Comparison of ENCODE assay signal across 9 cellular contexts in genomic region chr12:11885261-11886038, GRCh38.
A peak's percentile ranks its signal among the peaks of the same experiment; 100 is the strongest.
DNase-seq lines count a peak whose midpoint lies in the region; ATAC-seq and TF ChIP-seq lines count a peak whose summit lies in the region.
"Had no signal": no experiment of that assay in that cellular context is flagged by ENCODE, and none has a peak within 500 bp of the region (broad histone marks: within the 10 kb centered on the region; RNA-seq: fewer than 3 reads in every experiment).

No MANE protein-coding gene starts in this region.

- peak; percentile 56 for ATAC-seq in omental fat pad (ENCODE audit: low FRiP score)
- ATAC-seq in GM21367 (IDR thresholded peaks at IDR 0.05; ENCODE audit: unreplicated experiment), result no peak
- ATAC-seq in activated naive CD4-positive, alpha-beta T cell treated with anti-CD3 and anti-CD28 coated beads, Interleukin-2, amount 50 U/mL, for 72 hours, result no peak

- peaks cover 0 to 16% of the 10 kb centered on the region in 2 donors for H3K9me3 Mint-ChIP-seq in activated naive CD4-positive, alpha-beta T cell treated with anti-CD3 and anti-CD28 coated beads, Interleukin-2, amount 50 U/mL, for 72 hours

- intact Hi-C loops in posterior vena cava (cut with DNase I), result loop anchor here (5.0 to 10.0 kb wide), 2 partner anchors 233 to 991 kb away; no protein-coding TSS in a partner anchor

- peak; percentile 100 for DNase-seq in DMS53 treated with DMSO at 0.1 percent for 48 hours (lab: John Stamatoyannopoulos, UW; ENCODE audit: unreplicated experiment)
- peak; percentile 61 for DNase-seq in NCI-H226
- peak; percentile 96 for DNase-seq in epithelial cell of esophagus (ENCODE audit: low read depth)
- no peak for DNase-seq in omental fat pad (ENCODE audit: low spot score)
- no peak for DNase-seq in posterior vena cava (ENCODE audit: low spot score)
- no peak for DNase-seq in GF-D8 (lab: John Stamatoyannopoulos, UW)
- DNase-seq in activated naive CD4-positive, alpha-beta T cell treated with anti-CD3 and anti-CD28 coated beads, Interleukin-2, amount 50 U/mL, for 72 hours (ENCODE audit: low spot score in 2 of 2), result no peak
- DNase-seq: activated naive CD4-positive, alpha-beta T cell treated with anti-CD3 and anti-CD28 coated beads, Interleukin-2, amount 50 U/mL, for 16 hours had no signal

- no peak for TF ChIP-seq CTCF in epithelial cell of esophagus (IDR thresholded peaks at IDR 0.05; ENCODE audit: insufficient read depth, low read depth, low read length, missing control alignments)
- TF ChIP-seq CTCF in omental fat pad (IDR thresholded peaks at IDR 0.05), result no peak

- peaks cover 31 to 95% of the 10 kb centered on the region in 2 donors for H3K36me3 Mint-ChIP-seq in activated naive CD4-positive, alpha-beta T cell treated with anti-CD3 and anti-CD28 coated beads, Interleukin-2, amount 50 U/mL, for 72 hours

- H3K27ac Mint-ChIP-seq in activated naive CD4-positive, alpha-beta T cell treated with anti-CD3 and anti-CD28 coated beads, Interleukin-2, amount 50 U/mL, for 72 hours, result no peak overlapping the region

- no peak overlapping the region for H3K4me3 ChIP-seq in epithelial cell of esophagus (ENCODE audit: low read length)

Comparison
In these comparisons a context has a peak if more than half of its experiments do, and no peak if none do; other contexts are left out.
1. DNase-seq: peak in DMS53 treated with DMSO at 0.1 percent for 48 hours (single experiment), NCI-H226 (single experiment) and epithelial cell of esophagus (single experiment); none in omental fat pad (single experiment), posterior vena cava (single experiment), GF-D8 (single experiment) and activated naive CD4-positive, alpha-beta T cell treated with anti-CD3 and anti-CD28 coated beads, Interleukin-2, amount 50 U/mL, for 72 hours (0 of 2).